18 cellular contexts compared by ENCODE assay signal in the genomic region with DNA sequence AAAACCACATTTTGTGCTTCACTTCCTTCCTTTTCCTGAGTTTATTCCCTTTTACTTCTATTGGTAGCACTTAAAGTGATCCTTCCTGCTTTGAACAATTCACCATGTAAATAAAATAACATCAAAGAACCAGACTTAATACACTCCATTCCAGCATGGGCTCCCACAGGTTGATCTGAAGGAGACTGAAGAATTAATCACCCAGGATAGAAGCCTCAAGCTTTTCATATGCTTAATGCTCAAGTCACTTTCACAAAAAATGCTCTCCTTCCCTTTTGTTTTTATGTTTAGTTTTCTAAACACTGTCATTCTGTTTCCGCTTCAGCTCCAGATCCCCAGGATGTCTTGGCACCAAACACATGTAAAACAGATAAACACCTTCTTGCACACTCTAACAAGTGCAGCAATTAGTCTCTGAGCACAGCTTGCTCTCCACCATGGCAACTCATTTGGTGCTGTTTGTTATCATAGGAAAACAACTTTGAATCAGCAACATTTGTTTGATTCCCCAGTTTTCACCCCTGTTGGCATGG. TPM values are rescaled to one million over a fixed set of nuclear protein-coding genes. Genes with fewer than 3 reads are reported as not detected.
"Had no signal": no experiment of that assay in that cellular context is flagged by ENCODE, and none has a peak within 500 bp of the region (broad histone marks: within the 10 kb centered on the region; RNA-seq: fewer than 3 reads in every experiment).

No MANE protein-coding gene starts in this region.

- H3K27me3 ChIP-seq: cardiac muscle cell, tibial artery had no signal

- H3K4me3 Mint-ChIP-seq: activated CD4-positive, alpha-beta T cell treated with anti-CD3 and anti-CD28 coated beads for 36 hours; activated naive CD8-positive, alpha-beta T cell treated with anti-CD3 and anti-CD28 coated beads for 36 hours; dendritic cell treated with granulocyte-macrophage colony-stimulating factor and Interleukin-4, amounts not matched to agents 40 ng/mL and 50 ng/mL, for 4 days; nephron progenitor cell had no signal

- ATAC-seq: activated CD4-positive, alpha-beta T cell treated with anti-CD3 and anti-CD28 coated beads for 36 hours; left ventricle myocardium superior had no signal

- H3K4me3 ChIP-seq: cardiac muscle cell, tibial artery had no signal

- H3K27ac Mint-ChIP-seq: activated CD4-positive, alpha-beta T cell treated with anti-CD3 and anti-CD28 coated beads for 36 hours; activated naive CD8-positive, alpha-beta T cell treated with anti-CD3 and anti-CD28 coated beads for 36 hours; dendritic cell treated with granulocyte-macrophage colony-stimulating factor and Interleukin-4, amounts not matched to agents 40 ng/mL and 50 ng/mL, for 4 days; nephron progenitor cell had no signal

- H3K4me1 ChIP-seq: tibial artery had no signal

- H3K27ac ChIP-seq: cardiac muscle cell, tibial artery had no signal

- H3K36me3 ChIP-seq: cardiac muscle cell, tibial artery had no signal

- H3K4me1 Mint-ChIP-seq: activated CD4-positive, alpha-beta T cell treated with anti-CD3 and anti-CD28 coated beads for 36 hours; activated naive CD8-positive, alpha-beta T cell treated with anti-CD3 and anti-CD28 coated beads for 36 hours had no signal

- H3K27me3 Mint-ChIP-seq: activated CD4-positive, alpha-beta T cell treated with anti-CD3 and anti-CD28 coated beads for 36 hours; dendritic cell treated with granulocyte-macrophage colony-stimulating factor and Interleukin-4, amounts not matched to agents 40 ng/mL and 50 ng/mL, for 4 days had no signal

- H3K36me3 Mint-ChIP-seq: activated naive CD8-positive, alpha-beta T cell treated with anti-CD3 and anti-CD28 coated beads for 36 hours had no signal

- DNase-seq: activated CD4-positive, alpha-beta T cell treated with anti-CD3 and anti-CD28 coated beads for 36 hours; activated CD4-positive, alpha-beta T cell treated with anti-CD3 and anti-CD28 coated beads, Interleukin-2, amount 50 U/mL, for 48 hours; activated naive CD4-positive, alpha-beta T cell; activated naive CD8-positive, alpha-beta T cell treated with anti-CD3 and anti-CD28 coated beads for 36 hours; amniotic stem cell; effector memory CD4-positive, alpha-beta T cell; foreskin fibroblast; left ventricle myocardium superior; nephron progenitor cell; occipital lobe; stimulated activated CD4-positive, alpha-beta T cell treated with anti-CD3 and anti-CD28 coated beads, Interleukin-12 subunit alpha, Interleukin-12 subunit beta, amount 100 ng/mL, for 4 hours; stimulated activated CD4-positive, alpha-beta T cell treated with anti-CD3 and anti-CD28 coated beads, Interleukin-1b, Interleukin-23, amount 100 ng/mL, for 48 hours; stimulated activated CD8-positive, alpha-beta memory T cell treated with anti-CD3 and anti-CD28 coated beads, Interleukin-4, amount 100 ng/mL, for 48 hours; stimulated activated naive CD4-positive, alpha-beta T cell; substantia nigra; tibial artery had no signal

RNA-seq across cellular contexts. Expression of a gene that starts 37.0 kb away (rescaled TPM):
- total RNA-seq: activated CD4-positive, alpha-beta T cell treated with anti-CD3 and anti-CD28 coated beads for 36 hours; activated naive CD8-positive, alpha-beta T cell treated with anti-CD3 and anti-CD28 coated beads for 36 hours had no signal
